In genomic region chr9:93292288-93292615, GRCh38 we compare ENCODE assay signal across 1 cellular context.
TF ChIP-seq lines count a peak whose summit lies in the region.

No MANE protein-coding gene starts in this region.

TF ChIP-seq in GM23338, 12 proteins besides CTCF, POLR2A, EP300 and RAD21 (continued from another document):
- no peak for TF ChIP-seq ZNF331 (CRISPR knock-in tag; IDR thresholded peaks at IDR 0.05; ENCODE audit: low read depth)
- no peak for TF ChIP-seq REST (IDR thresholded peaks at IDR 0.05; ENCODE audit: unreplicated experiment)
- no peak for TF ChIP-seq CREB1 (CRISPR knock-in tag; IDR thresholded peaks at IDR 0.05; ENCODE audit: low read depth)
- no peak for TF ChIP-seq POLR2AphosphoS5 (IDR thresholded peaks at IDR 0.05; ENCODE audit: low read depth)
- no peak for TF ChIP-seq JUNB (IDR thresholded peaks at IDR 0.05; ENCODE audit: unreplicated experiment)
- TF ChIP-seq EZH2 (IDR thresholded peaks at IDR 0.05; ENCODE audit: low read depth, unreplicated experiment), result no peak
- no peak for TF ChIP-seq ETS1 (IDR thresholded peaks at IDR 0.05)
